ENCODE assay signal across 8 cellular contexts in the genomic region with DNA sequence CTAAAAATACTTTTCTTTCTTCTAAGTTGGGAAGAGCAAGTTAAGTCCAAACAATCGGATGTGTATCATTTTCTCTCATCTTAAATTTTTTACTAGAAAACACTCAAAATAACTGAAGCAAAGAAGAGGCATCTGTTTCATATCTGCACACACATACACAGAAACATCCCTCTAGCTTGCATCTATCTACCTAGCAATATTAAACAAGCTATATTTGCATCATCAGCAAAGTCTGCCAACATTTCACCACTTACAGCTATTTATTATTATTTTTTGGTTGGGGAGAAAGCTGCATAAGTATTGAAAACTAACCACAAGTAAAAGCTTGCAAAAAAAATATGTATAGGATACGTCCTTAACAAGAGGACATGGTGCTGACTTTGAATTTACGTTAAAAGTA. TPM values are rescaled to one million over a fixed set of nuclear protein-coding genes. Genes with fewer than 3 reads are reported as not detected.
DNase-seq lines count a peak whose midpoint lies in the region; ATAC-seq and TF ChIP-seq lines count a peak whose summit lies in the region.

No MANE protein-coding gene starts in this region.

- intact Hi-C loops in left cardiac atrium (cut with DNase I), result loop anchor here (2.0 to 5.0 kb wide), 2 partner anchors 41 to 45 kb away; no protein-coding TSS in a partner anchor
- intact Hi-C loops in breast epithelium (cut with DNase I; ENCODE audit: low total_unique reads), result no loop called here
- intact Hi-C loops in lower lobe of right lung (cut with DNase I), result no loop called here

- H3K4me1 Mint-ChIP-seq in type B pancreatic cell (ENCODE audit: unreplicated experiment), result peaks cover 42% of the 10 kb centered on the region

- H3K4me3 ChIP-seq in cardiac muscle cell (peak overlapping the region; percentile 68), breast epithelium (peak overlapping the region; percentile 78 to 89 (median 83)), lower lobe of right lung (peak overlapping the region; percentile 69)

- H3K36me3 ChIP-seq in cardiac muscle cell (no peaks in the 10 kb centered on the region), breast epithelium (no peaks in the 10 kb centered on the region), lower lobe of right lung (no peaks in the 10 kb centered on the region)

- peaks cover 3% of the 10 kb centered on the region for H3K36me3 Mint-ChIP-seq in type B pancreatic cell

- TF ChIP-seq POLR2A in breast epithelium (IDR thresholded peaks at IDR 0.05), result no peak

- H3K27me3 Mint-ChIP-seq in type B pancreatic cell, result peaks cover 3% of the 10 kb centered on the region

- H3K9me3 Mint-ChIP-seq in type B pancreatic cell, result no peaks in the 10 kb centered on the region

- peak overlapping the region; percentile 37 for H3K27ac Mint-ChIP-seq in type B pancreatic cell

- peak overlapping the region; percentile 72 for H3K27ac ChIP-seq in cardiac muscle cell
- no peak overlapping the region for H3K27ac ChIP-seq in breast epithelium
- peak overlapping the region; percentile 94 for H3K27ac ChIP-seq in lower lobe of right lung

- no peak for TF ChIP-seq CTCF in cardiac muscle cell (IDR thresholded peaks at IDR 0.05; ENCODE audit: low read depth, low read length)
- no peak for TF ChIP-seq CTCF in breast epithelium (IDR thresholded peaks at IDR 0.05)
- TF ChIP-seq CTCF in lower lobe of right lung (IDR thresholded peaks at IDR 0.05), result no peak
- TF ChIP-seq CTCF in type B pancreatic cell (conservative IDR thresholded peaks at IDR 0.05), result no peak

- no peaks in the 10 kb centered on the region for H3K27me3 ChIP-seq in cardiac muscle cell
- H3K27me3 ChIP-seq in breast epithelium, result no peaks in the 10 kb centered on the region
- no peaks in the 10 kb centered on the region for H3K27me3 ChIP-seq in lower lobe of right lung (ENCODE audit: low read depth)

- DNase-seq in cardiac muscle cell (ENCODE audit: low read depth in 1 of 2, low spot score in 1 of 2), result no peak
- no peak for DNase-seq in left cardiac atrium
- no peak for DNase-seq in breast epithelium (ENCODE audit: low spot score in 2 of 2)
- no peak for DNase-seq in lower lobe of right lung
- no peak for DNase-seq in type B pancreatic cell (ENCODE audit: extremely low spot score, unreplicated experiment)
- no peak for DNase-seq in germinal center (ENCODE audit: low spot score)

- H3K9me3 ChIP-seq in cardiac muscle cell (ENCODE audit: low read depth), result no peaks in the 10 kb centered on the region
- no peaks in the 10 kb centered on the region for H3K9me3 ChIP-seq in breast epithelium
- H3K9me3 ChIP-seq in lower lobe of right lung, result no peaks in the 10 kb centered on the region

- H3K4me3 Mint-ChIP-seq in type B pancreatic cell, result peak overlapping the region; percentile 88

- H3K4me1 ChIP-seq in cardiac muscle cell (ENCODE audit: low read depth), result peaks cover 30% of the 10 kb centered on the region
- H3K4me1 ChIP-seq in breast epithelium, result peaks cover 0 to 7% of the 10 kb centered on the region in 2 donors
- peaks cover 48% of the 10 kb centered on the region for H3K4me1 ChIP-seq in lower lobe of right lung

- no peak for ATAC-seq in left cardiac atrium
- ATAC-seq in lower lobe of right lung, result no peak
- ATAC-seq in HG03039 (IDR thresholded peaks at IDR 0.05; ENCODE audit: unreplicated experiment), result no peak
- no peak for ATAC-seq in GM21423 (IDR thresholded peaks at IDR 0.05; ENCODE audit: unreplicated experiment)

RNA-seq across cellular contexts. Expression of gene GOLIM4, which starts 1.9 kb away (rescaled TPM):
- total RNA-seq in cardiac muscle cell, result 149 and 210 TPM in 2 replicates
- polyA plus RNA-seq in cardiac muscle cell, result 61.9 and 73.3 TPM in 2 replicates
- total RNA-seq in left cardiac atrium, result 10 to 100 TPM; 52.3 to 52.4 TPM
- total RNA-seq in breast epithelium, result 10 to 100 TPM; 21.4 to 34.9 (median 33.8) TPM
- 54.0 TPM for total RNA-seq in lower lobe of right lung
- total RNA-seq in type B pancreatic cell (ENCODE audit: low replicate concordance), result 29.9 and 36.6 TPM in 2 replicates

Comparison
In these comparisons a context has a peak if more than half of its experiments do, and no peak if none do; other contexts are left out.
1. H3K27ac ChIP-seq: peak in cardiac muscle cell (single experiment) and lower lobe of right lung (single experiment); none in breast epithelium (0 of 2).
2. intact Hi-C loops: an anchor here in left cardiac atrium (2.0 to 5.0 kb wide); none called in breast epithelium and lower lobe of right lung.
3. Peak in every context shown above with its lines, with median percentiles within 50 percentile points of each other: H3K4me3 ChIP-seq.